Comparison of ENCODE assay signal across 22 cellular contexts in the genomic region with DNA sequence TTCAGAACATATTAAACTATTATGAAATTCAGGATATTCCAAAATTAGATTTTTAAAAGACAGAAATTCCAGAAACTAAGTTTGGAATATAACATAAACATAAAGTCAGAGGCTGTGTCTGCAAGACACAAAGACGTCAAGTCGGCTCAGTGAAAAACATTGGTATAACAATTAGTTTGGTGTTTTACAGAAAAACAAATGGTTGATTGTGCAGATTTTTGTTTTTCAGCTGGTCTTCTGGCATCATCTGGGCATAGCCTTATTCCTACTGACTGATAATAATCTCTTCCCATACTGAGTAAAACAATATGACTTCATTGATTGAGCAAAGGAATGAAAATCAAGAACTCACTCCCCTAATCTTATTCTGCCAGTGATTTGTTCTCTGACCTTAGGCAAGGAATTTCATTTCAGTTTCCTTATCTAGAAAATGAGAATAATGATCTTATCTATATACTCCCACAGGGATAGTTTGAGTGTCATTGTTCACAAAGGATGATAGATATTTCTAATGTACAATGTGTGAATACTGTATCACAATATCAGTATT.
A peak's percentile ranks its signal among the peaks of the same experiment; 100 is the strongest.
DNase-seq lines count a peak whose midpoint lies in the region; ATAC-seq and TF ChIP-seq lines count a peak whose summit lies in the region.
"Had no signal": no experiment of that assay in that cellular context is flagged by ENCODE, and none has a peak within 500 bp of the region (broad histone marks: within the 10 kb centered on the region; RNA-seq: fewer than 3 reads in every experiment).

No MANE protein-coding gene starts in this region.

- H3K4me3 ChIP-seq in tibial nerve, result no peak overlapping the region
- H3K4me3 ChIP-seq: GM12878, GM23248, PC-9, SJSA1 had no signal

- no peaks in the 10 kb centered on the region for H3K4me1 ChIP-seq in tibial nerve
- H3K4me1 ChIP-seq: SJSA1 had no signal

- no peak for TF ChIP-seq POLR2A in tibial nerve (IDR thresholded peaks at IDR 0.05)

- H3K36me3 ChIP-seq in tibial nerve, result no peaks in the 10 kb centered on the region
- H3K36me3 ChIP-seq: SJSA1 had no signal

- TF ChIP-seq CTCF in tibial nerve (IDR thresholded peaks at IDR 0.05), result no peak

- WGBS in tibial nerve, 2 donors, result 27 to 58% methylated on average over 2 of the region's 2 CpGs

- TF ChIP-seq EP300 in tibial nerve (IDR thresholded peaks at IDR 0.05), result no peak

- H3K9me3 ChIP-seq in tibial nerve, result no peaks in the 10 kb centered on the region
- H3K9me3 ChIP-seq: SJSA1 had no signal

- DNase-seq in globus pallidus (ENCODE audit: low spot score), result peak; percentile 93
- peak; percentile 76 for DNase-seq in middle frontal gyrus (ENCODE audit: extremely low spot score, low spot score)
- no peak for DNase-seq in stimulated activated CD8-positive, alpha-beta memory T cell treated with anti-CD3 and anti-CD28 coated beads, Interleukin-4, amount 100 ng/mL, for 48 hours
- DNase-seq in tibial nerve (ENCODE audit: low spot score in 2 of 2), result no peak
- DNase-seq: GM23248, H7, Karpas-422, NCI-H1092, NCI-H1417 treated with DMSO at 0.1 percent for 48 hours, NCI-H1694 treated with DMSO at 0.1 percent for 48 hours, NCI-H2081, NCI-H2227 treated with DMSO at 0.1 percent for 48 hours, NCI-H526 treated with DMSO at 0.1 percent for 48 hours, PC-9, Right ventricle myocardium superior, RPMI8226 had no signal

- H3K27ac ChIP-seq in angular gyrus (ENCODE audit: low read depth, low read length) (peak overlapping the region; percentile 95), tibial nerve (no peak overlapping the region)
- H3K27ac ChIP-seq: GM23248, PC-9, SJSA1 had no signal

- no peaks in the 10 kb centered on the region for H3K27me3 ChIP-seq in tibial nerve
- H3K27me3 ChIP-seq: SJSA1 had no signal

- ATAC-seq in GM18520 (IDR thresholded peaks at IDR 0.05; ENCODE audit: unreplicated experiment) (no peak), GM21423 (IDR thresholded peaks at IDR 0.05; ENCODE audit: unreplicated experiment) (no peak)
- ATAC-seq: GM12878, HepG2 had no signal

Comparison
In these comparisons a context has a peak if more than half of its experiments do, and no peak if none do; other contexts are left out.
1. DNase-seq: peak in globus pallidus (single experiment) and middle frontal gyrus (single experiment); none in stimulated activated CD8-positive, alpha-beta memory T cell treated with anti-CD3 and anti-CD28 coated beads, Interleukin-4, amount 100 ng/mL, for 48 hours (single experiment) and tibial nerve (0 of 2).